21 cellular contexts compared by ENCODE assay signal in genomic region chr1:52680353-52680752, GRCh38. TPM values are rescaled to one million over a fixed set of nuclear protein-coding genes. Genes with fewer than 3 reads are reported as not detected.
A peak's percentile ranks its signal among the peaks of the same experiment; 100 is the strongest.
DNase-seq lines count a peak whose midpoint lies in the region; ATAC-seq and TF ChIP-seq lines count a peak whose summit lies in the region.
"Had no signal": no experiment of that assay in that cellular context is flagged by ENCODE, and none has a peak within 500 bp of the region (broad histone marks: within the 10 kb centered on the region; RNA-seq: fewer than 3 reads in every experiment).

No MANE protein-coding gene starts in this region.

- H3K4me1 Mint-ChIP-seq in activated naive CD4-positive, alpha-beta T cell treated with anti-CD3 and anti-CD28 coated beads, Interleukin-2, amount 50 U/mL, for 24 hours, result peaks cover 7% of the 10 kb centered on the region
- H3K4me1 Mint-ChIP-seq in WTC11, result peaks cover 20% of the 10 kb centered on the region
- peaks cover 13 to 15% (median 15%) of the 10 kb centered on the region in 3 donors for H3K4me1 Mint-ChIP-seq in naive B cell
- no peaks in the 10 kb centered on the region for H3K4me1 Mint-ChIP-seq in natural killer cell

- peak overlapping the region; percentile 37 for H3K27ac Mint-ChIP-seq in activated naive CD4-positive, alpha-beta T cell treated with anti-CD3 and anti-CD28 coated beads, Interleukin-2, amount 50 U/mL, for 24 hours
- peak overlapping the region; percentile 18; the same call in 1 of the 2 replicates for H3K27ac Mint-ChIP-seq in WTC11
- peak overlapping the region in 4 of 6 donors; percentile 10 to 53 (median 47) for H3K27ac Mint-ChIP-seq in naive B cell
- peak overlapping the region in 1 of 2 donors; percentile 51 for H3K27ac Mint-ChIP-seq in natural killer cell
- H3K27ac Mint-ChIP-seq: HFFc6 had no signal

- ATAC-seq in WTC11 (no peak), naive B cell (ENCODE audit: low read depth in 2 of 2) (no peak), natural killer cell (no peak), HG02798 (IDR thresholded peaks at IDR 0.05; ENCODE audit: poor library complexity, unreplicated experiment) (no peak), SK-N-SH treated with all-trans-retinoic acid at 6 μM for 48 hours (no peak)

- no peaks in the 10 kb centered on the region for H3K27me3 Mint-ChIP-seq in activated naive CD4-positive, alpha-beta T cell treated with anti-CD3 and anti-CD28 coated beads, Interleukin-2, amount 50 U/mL, for 24 hours
- H3K27me3 Mint-ChIP-seq in WTC11 (ENCODE audit: low read depth) (no peaks in the 10 kb centered on the region), naive B cell (no peaks in the 10 kb centered on the region), natural killer cell (ENCODE audit: low read depth in 2 of 2) (no peaks in the 10 kb centered on the region)

- no peaks in the 10 kb centered on the region for H3K9me3 Mint-ChIP-seq in activated naive CD4-positive, alpha-beta T cell treated with anti-CD3 and anti-CD28 coated beads, Interleukin-2, amount 50 U/mL, for 24 hours
- H3K9me3 Mint-ChIP-seq in WTC11 (peaks cover 7% of the 10 kb centered on the region), naive B cell (peaks cover 0 to 2% (median 0%) of the 10 kb centered on the region in 7 donors), natural killer cell (no peaks in the 10 kb centered on the region)
- H3K9me3 Mint-ChIP-seq: HFFc6 had no signal

- POLR2A ChIA-PET in WTC11 (lab: Charles Lee), result no interaction called here

- H3K36me3 Mint-ChIP-seq in activated naive CD4-positive, alpha-beta T cell treated with anti-CD3 and anti-CD28 coated beads, Interleukin-2, amount 50 U/mL, for 24 hours, result peaks cover 3% of the 10 kb centered on the region
- peaks cover 7% of the 10 kb centered on the region for H3K36me3 Mint-ChIP-seq in WTC11
- H3K36me3 Mint-ChIP-seq in naive B cell, result peaks cover 7 to 13% of the 10 kb centered on the region in 2 donors
- H3K36me3 Mint-ChIP-seq in natural killer cell, result no peaks in the 10 kb centered on the region

- DNase-seq in activated naive CD4-positive, alpha-beta T cell treated with Interleukin-2 at 50 U/mL for 16 hours, result no peak
- DNase-seq in WTC11 (ENCODE audit: low spot score), result no peak
- DNase-seq in naive B cell, result no peak
- no peak for DNase-seq in natural killer cell
- DNase-seq: C1 segment of cervical spinal cord, DND-41, H7, HFFc6, IMR-90, Karpas-422, NCI-H1417 treated with DMSO at 0.1 percent for 48 hours, NCI-H187 treated with DMSO at 0.1 percent for 48 hours, NCI-H510A treated with DMSO at 0.1 percent for 48 hours, NCI-H774, OCI-M1, Right ventricle myocardium superior had no signal

- no peak for TF ChIP-seq CTCF in WTC11 (IDR thresholded peaks at IDR 0.05)
- TF ChIP-seq CTCF in natural killer cell (IDR thresholded peaks at IDR 0.05), result no peak

- H3K4me3 Mint-ChIP-seq in activated naive CD4-positive, alpha-beta T cell treated with anti-CD3 and anti-CD28 coated beads, Interleukin-2, amount 50 U/mL, for 24 hours, result no peak overlapping the region
- H3K4me3 Mint-ChIP-seq in WTC11 (no peak overlapping the region), naive B cell (no peak overlapping the region), natural killer cell (no peak overlapping the region)
- H3K4me3 Mint-ChIP-seq: HFFc6 had no signal

- intact Hi-C loops in natural killer cell (cut with micrococcal nuclease), result loop anchor here (10.0 kb wide), 2 partner anchors 46 to 196 kb away; partner anchors contain the start of gene SHISAL2A

- CTCF ChIA-PET in WTC11 (lab: Charles Lee), result no interaction called here

TF ChIP-seq in WTC11, 78 proteins besides CTCF, POLR2A, EP300 and RAD21 (continues in another document):
- TF ChIP-seq ATF3 (CRISPR knock-in tag; conservative IDR thresholded peaks at IDR 0.05) (no peak), NR3C1 (CRISPR knock-in tag; conservative IDR thresholded peaks at IDR 0.05; ENCODE audit: low read depth) (no peak), ATF6 (CRISPR knock-in tag; IDR thresholded peaks at IDR 0.05) (no peak), CREM (CRISPR knock-in tag; IDR thresholded peaks at IDR 0.05) (no peak)

TF ChIP-seq in SK-N-SH treated with all-trans-retinoic acid at 6 μM for 48 hours, 23 proteins besides CTCF, POLR2A, EP300 and RAD21:
- TF ChIP-seq PPARA (CRISPR knock-in tag; IDR thresholded peaks at IDR 0.05; ENCODE audit: borderline replicate concordance) (no peak), GLIS3 (CRISPR knock-in tag; IDR thresholded peaks at IDR 0.05) (no peak), ISL1 (CRISPR knock-in tag; IDR thresholded peaks at IDR 0.05) (no peak), ZNF8 (CRISPR knock-in tag; IDR thresholded peaks at IDR 0.05) (no peak), ARNTL (CRISPR knock-in tag; IDR thresholded peaks at IDR 0.05; ENCODE audit: borderline replicate concordance, low read depth) (no peak), ESRRG (CRISPR knock-in tag; IDR thresholded peaks at IDR 0.05) (no peak), ZNF565 (CRISPR knock-in tag; conservative IDR thresholded peaks at IDR 0.05; ENCODE audit: low read depth) (no peak), BACH2 (CRISPR knock-in tag; IDR thresholded peaks at IDR 0.05; ENCODE audit: borderline replicate concordance) (no peak), TCF4 (CRISPR knock-in tag; IDR thresholded peaks at IDR 0.05; ENCODE audit: borderline replicate concordance) (no peak), TOX (CRISPR knock-in tag; IDR thresholded peaks at IDR 0.05; ENCODE audit: borderline replicate concordance) (no peak), ZFP3 (CRISPR knock-in tag; IDR thresholded peaks at IDR 0.05) (no peak), CSRNP3 (CRISPR knock-in tag; IDR thresholded peaks at IDR 0.05) (no peak), CSDC2 (CRISPR knock-in tag; IDR thresholded peaks at IDR 0.05) (no peak), SNAI2 (CRISPR knock-in tag; IDR thresholded peaks at IDR 0.05) (no peak), TSHZ2 (CRISPR knock-in tag; IDR thresholded peaks at IDR 0.05) (no peak)

RNA-seq across cellular contexts. Expression of gene COA7, which starts 17.8 kb away (rescaled TPM):
- 43.7 to 49.6 TPM (median 47.0 TPM) in 3 replicates for total RNA-seq in WTC11 (2021)
- polyA plus RNA-seq in naive B cell (ENCODE audit: low read depth in 6 of 6), result 1 to 10 TPM; 1.3 to 2.3 (median 1.8) TPM
- total RNA-seq in natural killer cell, result 1 to 10 TPM; 1.8 to 4.7 (median 3.9) TPM

RNA-seq across cellular contexts. Expression of gene ZYG11B, which starts 45.9 kb away (rescaled TPM):
- total RNA-seq in WTC11 (2021) (19.2 to 19.9 TPM (median 19.4 TPM) in 3 replicates), natural killer cell (10 to 100 TPM in 2 of 3 donors, 1 to 10 TPM in 1; 7.4 to 11.8 (median 10.7) TPM)
- 10 to 100 TPM in 5 of 6 donors, 1 to 10 TPM in 1; 6.8 to 14.2 (median 12.9) TPM for polyA plus RNA-seq in naive B cell (ENCODE audit: low read depth in 6 of 6)

RNA-seq across cellular contexts. Expression of gene SHISAL2A, which starts 47.4 kb away (rescaled TPM):
- total RNA-seq in WTC11 (2021), result 0.60 to 1.7 TPM (median 1.4 TPM) in 3 replicates
- polyA plus RNA-seq in naive B cell (ENCODE audit: low read depth in 6 of 6), result 10 to 100 TPM in 5 of 6 donors, 1 to 10 TPM in 1; 7.4 to 19.6 (median 15.7) TPM
- 10 to 100 TPM; 14.0 to 31.4 (median 16.2) TPM for total RNA-seq in natural killer cell
- total RNA-seq: G401, HFFc6, HT1080, IMR-90, Right ventricle myocardium superior had no signal
- polyA plus RNA-seq: IMR-90 had no signal
